Comparison of ENCODE assay signal across 1 cellular context in the genomic region with DNA sequence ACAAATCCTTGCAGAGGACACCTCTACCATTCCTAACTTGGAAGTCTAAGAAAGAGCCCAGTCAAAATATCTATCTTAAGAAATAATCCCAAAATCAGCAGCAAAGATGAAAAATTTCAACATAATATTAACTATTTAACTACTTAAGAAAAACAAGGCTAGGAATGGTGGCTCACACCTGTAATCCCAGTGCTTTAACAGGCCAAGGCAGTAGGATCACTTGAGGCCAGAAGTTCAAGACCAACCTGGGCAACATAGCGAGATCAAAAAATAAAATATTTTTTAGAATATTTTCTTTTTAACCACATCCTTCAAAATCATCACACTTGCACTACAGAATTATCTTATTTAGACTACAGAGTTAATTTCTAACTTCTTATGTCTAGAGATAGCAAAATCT.
TF ChIP-seq lines count a peak whose summit lies in the region.

No MANE protein-coding gene starts in this region.

TF ChIP-seq in SK-N-SH treated with all-trans-retinoic acid at 6 μM for 48 hours, 23 proteins besides CTCF, POLR2A, EP300 and RAD21 (continued from another document):
- TF ChIP-seq, protein P1, sequence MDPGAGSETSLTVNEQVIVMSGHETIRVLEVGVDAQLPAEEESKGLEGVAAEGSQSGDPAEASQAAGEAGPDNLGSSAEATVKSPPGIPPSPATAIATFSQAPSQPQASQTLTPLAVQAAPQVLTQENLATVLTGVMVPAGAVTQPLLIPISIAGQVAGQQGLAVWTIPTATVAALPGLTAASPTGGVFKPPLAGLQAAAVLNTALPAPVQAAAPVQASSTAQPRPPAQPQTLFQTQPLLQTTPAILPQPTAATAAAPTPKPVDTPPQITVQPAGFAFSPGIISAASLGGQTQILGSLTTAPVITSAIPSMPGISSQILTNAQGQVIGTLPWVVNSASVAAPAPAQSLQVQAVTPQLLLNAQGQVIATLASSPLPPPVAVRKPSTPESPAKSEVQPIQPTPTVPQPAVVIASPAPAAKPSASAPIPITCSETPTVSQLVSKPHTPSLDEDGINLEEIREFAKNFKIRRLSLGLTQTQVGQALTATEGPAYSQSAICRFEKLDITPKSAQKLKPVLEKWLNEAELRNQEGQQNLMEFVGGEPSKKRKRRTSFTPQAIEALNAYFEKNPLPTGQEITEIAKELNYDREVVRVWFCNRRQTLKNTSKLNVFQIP (CRISPR knock-in tag; IDR thresholded peaks at IDR 0.05; ENCODE audit: borderline replicate concordance, low read depth), result no peak
- TF ChIP-seq BACH2 (CRISPR knock-in tag; IDR thresholded peaks at IDR 0.05; ENCODE audit: borderline replicate concordance), result no peak
- no peak for TF ChIP-seq ZFP3 (CRISPR knock-in tag; IDR thresholded peaks at IDR 0.05)
- no peak for TF ChIP-seq ZC3H10 (CRISPR knock-in tag; IDR thresholded peaks at IDR 0.05)
- TF ChIP-seq ZFP30 (CRISPR knock-in tag; IDR thresholded peaks at IDR 0.05), result no peak
- TF ChIP-seq, protein P2, sequence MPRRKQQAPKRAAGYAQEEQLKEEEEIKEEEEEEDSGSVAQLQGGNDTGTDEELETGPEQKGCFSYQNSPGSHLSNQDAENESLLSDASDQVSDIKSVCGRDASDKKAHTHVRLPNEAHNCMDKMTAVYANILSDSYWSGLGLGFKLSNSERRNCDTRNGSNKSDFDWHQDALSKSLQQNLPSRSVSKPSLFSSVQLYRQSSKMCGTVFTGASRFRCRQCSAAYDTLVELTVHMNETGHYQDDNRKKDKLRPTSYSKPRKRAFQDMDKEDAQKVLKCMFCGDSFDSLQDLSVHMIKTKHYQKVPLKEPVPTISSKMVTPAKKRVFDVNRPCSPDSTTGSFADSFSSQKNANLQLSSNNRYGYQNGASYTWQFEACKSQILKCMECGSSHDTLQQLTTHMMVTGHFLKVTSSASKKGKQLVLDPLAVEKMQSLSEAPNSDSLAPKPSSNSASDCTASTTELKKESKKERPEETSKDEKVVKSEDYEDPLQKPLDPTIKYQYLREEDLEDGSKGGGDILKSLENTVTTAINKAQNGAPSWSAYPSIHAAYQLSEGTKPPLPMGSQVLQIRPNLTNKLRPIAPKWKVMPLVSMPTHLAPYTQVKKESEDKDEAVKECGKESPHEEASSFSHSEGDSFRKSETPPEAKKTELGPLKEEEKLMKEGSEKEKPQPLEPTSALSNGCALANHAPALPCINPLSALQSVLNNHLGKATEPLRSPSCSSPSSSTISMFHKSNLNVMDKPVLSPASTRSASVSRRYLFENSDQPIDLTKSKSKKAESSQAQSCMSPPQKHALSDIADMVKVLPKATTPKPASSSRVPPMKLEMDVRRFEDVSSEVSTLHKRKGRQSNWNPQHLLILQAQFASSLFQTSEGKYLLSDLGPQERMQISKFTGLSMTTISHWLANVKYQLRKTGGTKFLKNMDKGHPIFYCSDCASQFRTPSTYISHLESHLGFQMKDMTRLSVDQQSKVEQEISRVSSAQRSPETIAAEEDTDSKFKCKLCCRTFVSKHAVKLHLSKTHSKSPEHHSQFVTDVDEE (CRISPR knock-in tag; IDR thresholded peaks at IDR 0.05), result no peak
- TF ChIP-seq PPARA (CRISPR knock-in tag; IDR thresholded peaks at IDR 0.05; ENCODE audit: borderline replicate concordance), result no peak
- no peak for TF ChIP-seq TCF4 (CRISPR knock-in tag; IDR thresholded peaks at IDR 0.05; ENCODE audit: borderline replicate concordance)
- no peak for TF ChIP-seq ESRRG (CRISPR knock-in tag; IDR thresholded peaks at IDR 0.05)
- TF ChIP-seq, protein P3, sequence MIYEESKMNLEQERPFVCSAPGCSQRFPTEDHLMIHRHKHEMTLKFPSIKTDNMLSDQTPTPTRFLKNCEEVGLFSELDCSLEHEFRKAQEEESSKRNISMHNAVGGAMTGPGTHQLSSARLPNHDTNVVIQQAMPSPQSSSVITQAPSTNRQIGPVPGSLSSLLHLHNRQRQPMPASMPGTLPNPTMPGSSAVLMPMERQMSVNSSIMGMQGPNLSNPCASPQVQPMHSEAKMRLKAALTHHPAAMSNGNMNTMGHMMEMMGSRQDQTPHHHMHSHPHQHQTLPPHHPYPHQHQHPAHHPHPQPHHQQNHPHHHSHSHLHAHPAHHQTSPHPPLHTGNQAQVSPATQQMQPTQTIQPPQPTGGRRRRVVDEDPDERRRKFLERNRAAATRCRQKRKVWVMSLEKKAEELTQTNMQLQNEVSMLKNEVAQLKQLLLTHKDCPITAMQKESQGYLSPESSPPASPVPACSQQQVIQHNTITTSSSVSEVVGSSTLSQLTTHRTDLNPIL (CRISPR knock-in tag; IDR thresholded peaks at IDR 0.05; ENCODE audit: low read depth), result no peak
- TF ChIP-seq, protein P4, sequence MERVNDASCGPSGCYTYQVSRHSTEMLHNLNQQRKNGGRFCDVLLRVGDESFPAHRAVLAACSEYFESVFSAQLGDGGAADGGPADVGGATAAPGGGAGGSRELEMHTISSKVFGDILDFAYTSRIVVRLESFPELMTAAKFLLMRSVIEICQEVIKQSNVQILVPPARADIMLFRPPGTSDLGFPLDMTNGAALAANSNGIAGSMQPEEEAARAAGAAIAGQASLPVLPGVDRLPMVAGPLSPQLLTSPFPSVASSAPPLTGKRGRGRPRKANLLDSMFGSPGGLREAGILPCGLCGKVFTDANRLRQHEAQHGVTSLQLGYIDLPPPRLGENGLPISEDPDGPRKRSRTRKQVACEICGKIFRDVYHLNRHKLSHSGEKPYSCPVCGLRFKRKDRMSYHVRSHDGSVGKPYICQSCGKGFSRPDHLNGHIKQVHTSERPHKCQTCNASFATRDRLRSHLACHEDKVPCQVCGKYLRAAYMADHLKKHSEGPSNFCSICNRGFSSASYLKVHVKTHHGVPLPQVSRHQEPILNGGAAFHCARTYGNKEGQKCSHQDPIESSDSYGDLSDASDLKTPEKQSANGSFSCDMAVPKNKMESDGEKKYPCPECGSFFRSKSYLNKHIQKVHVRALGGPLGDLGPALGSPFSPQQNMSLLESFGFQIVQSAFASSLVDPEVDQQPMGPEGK (CRISPR knock-in tag; IDR thresholded peaks at IDR 0.05; ENCODE audit: borderline replicate concordance), result no peak
- TF ChIP-seq SNAI2 (CRISPR knock-in tag; IDR thresholded peaks at IDR 0.05), result no peak
- TF ChIP-seq GLIS3 (CRISPR knock-in tag; IDR thresholded peaks at IDR 0.05), result no peak
- no peak for TF ChIP-seq ARNTL (CRISPR knock-in tag; IDR thresholded peaks at IDR 0.05; ENCODE audit: borderline replicate concordance, low read depth)
